8 cellular contexts compared by ENCODE assay signal in genomic region chr1:23591460-23592208, GRCh38. TPM values are rescaled to one million over a fixed set of nuclear protein-coding genes. Genes with fewer than 3 reads are reported as not detected.
DNase-seq lines count a peak whose midpoint lies in the region; ATAC-seq and TF ChIP-seq lines count a peak whose summit lies in the region.

No MANE protein-coding gene starts in this region.

- H3K9me3 Mint-ChIP-seq in activated CD8-positive, alpha-beta T cell treated with anti-CD3 and anti-CD28 coated beads, Interleukin-2, amount 10 ng/mL, durations not matched to agents 7 days and 5 days (ENCODE audit: insufficient read depth): no peaks in the 10 kb centered on the region
- H3K9me3 Mint-ChIP-seq in natural killer cell treated with Interleukin-12 subunit alpha and Interleukin-12 subunit beta and Interleukin-15 and Interleukin-18, amount 100 ng/mL, for 72 hours: no peaks in the 10 kb centered on the region

- H3K4me3 Mint-ChIP-seq in activated CD8-positive, alpha-beta T cell treated with anti-CD3 and anti-CD28 coated beads, Interleukin-2, amount 10 ng/mL, durations not matched to agents 7 days and 5 days: peak overlapping the region; percentile 43
- H3K4me3 Mint-ChIP-seq in natural killer cell treated with Interleukin-12 subunit alpha and Interleukin-12 subunit beta and Interleukin-15 and Interleukin-18, amount 100 ng/mL, for 72 hours: peak overlapping the region; percentile 46

- CTCF ChIA-PET in activated CD8-positive, alpha-beta T cell treated with anti-CD3 and anti-CD28 coated beads, Interleukin-2, amount 10 ng/mL, durations not matched to agents 7 days and 5 days (lab: Charles Lee): interaction anchor here (0.8 to 5.8 kb wide), 20 partner anchors 9 to 73 kb away, joined by 3 to 41 read pairs (median 6); partner anchors contain the start of gene ID3

- H3K36me3 Mint-ChIP-seq in activated CD8-positive, alpha-beta T cell treated with anti-CD3 and anti-CD28 coated beads, Interleukin-2, amount 10 ng/mL, durations not matched to agents 7 days and 5 days (ENCODE audit: low read depth): no peaks in the 10 kb centered on the region
- H3K36me3 Mint-ChIP-seq in natural killer cell treated with Interleukin-12 subunit alpha and Interleukin-12 subunit beta and Interleukin-15 and Interleukin-18, amount 100 ng/mL, for 72 hours: no peaks in the 10 kb centered on the region

- peak; percentile 57 for ATAC-seq in HG02970 (IDR thresholded peaks at IDR 0.05; ENCODE audit: low FRiP score, unreplicated experiment)
- peak; percentile 76 for ATAC-seq in activated CD8-positive, alpha-beta T cell treated with anti-CD3 and anti-CD28 coated beads, Interleukin-2, amount 10 ng/mL, durations not matched to agents 7 days and 5 days
- ATAC-seq in natural killer cell treated with Interleukin-12 subunit alpha and Interleukin-12 subunit beta and Interleukin-15 and Interleukin-18, amount 100 ng/mL, for 72 hours: peak; percentile 41 to 55
- ATAC-seq in GM19324 (IDR thresholded peaks at IDR 0.05; ENCODE audit: low FRiP score, unreplicated experiment): no peak

- H3K27me3 Mint-ChIP-seq in activated CD8-positive, alpha-beta T cell treated with anti-CD3 and anti-CD28 coated beads, Interleukin-2, amount 10 ng/mL, durations not matched to agents 7 days and 5 days (ENCODE audit: low read depth): no peaks in the 10 kb centered on the region
- peaks cover 0 to 7% of the 10 kb centered on the region in 2 donors for H3K27me3 Mint-ChIP-seq in natural killer cell treated with Interleukin-12 subunit alpha and Interleukin-12 subunit beta and Interleukin-15 and Interleukin-18, amount 100 ng/mL, for 72 hours

- POLR2A ChIA-PET in activated CD8-positive, alpha-beta T cell treated with anti-CD3 and anti-CD28 coated beads, Interleukin-2, amount 10 ng/mL, durations not matched to agents 7 days and 5 days (lab: Charles Lee): interaction anchor here (0.6 to 5.6 kb wide), 16 partner anchors 9 to 43 kb away, joined by 3 to 69 read pairs (median 4); partner anchors contain the start of gene ID3

- peaks cover 78% of the 10 kb centered on the region for H3K4me1 Mint-ChIP-seq in activated CD8-positive, alpha-beta T cell treated with anti-CD3 and anti-CD28 coated beads, Interleukin-2, amount 10 ng/mL, durations not matched to agents 7 days and 5 days (ENCODE audit: low read depth)
- peaks cover 12 to 15% of the 10 kb centered on the region in 2 donors for H3K4me1 Mint-ChIP-seq in natural killer cell treated with Interleukin-12 subunit alpha and Interleukin-12 subunit beta and Interleukin-15 and Interleukin-18, amount 100 ng/mL, for 72 hours (ENCODE audit: low read depth in 2 of 2)

- DNase-seq in GM13976 (ENCODE audit: low spot score) (peak; percentile 81), NCI-H2081 (lab: John Stamatoyannopoulos, UW) (no peak), cerebellum (ENCODE audit: low spot score) (no peak), SW480 (ENCODE audit: low spot score) (no peak)
- DNase-seq in activated CD8-positive, alpha-beta T cell treated with anti-CD3 and anti-CD28 coated beads, Interleukin-2, amount 10 ng/mL, durations not matched to agents 7 days and 5 days: peak; percentile 70
- DNase-seq in natural killer cell treated with Interleukin-12 subunit alpha and Interleukin-12 subunit beta and Interleukin-15 and Interleukin-18, amount 100 ng/mL, for 72 hours (ENCODE audit: low spot score): no peak

- in situ Hi-C loops in GM13976 (cut with MboI; ENCODE audit: low sequenced_read_pairs, unreplicated experiment): no loop called here

- H3K27ac Mint-ChIP-seq in activated CD8-positive, alpha-beta T cell treated with anti-CD3 and anti-CD28 coated beads, Interleukin-2, amount 10 ng/mL, durations not matched to agents 7 days and 5 days: peak overlapping the region; percentile 91
- peak overlapping the region; percentile 6 to 18 for H3K27ac Mint-ChIP-seq in natural killer cell treated with Interleukin-12 subunit alpha and Interleukin-12 subunit beta and Interleukin-15 and Interleukin-18, amount 100 ng/mL, for 72 hours

- no peak for TF ChIP-seq CTCF in GM13976 (IDR thresholded peaks at IDR 0.05; ENCODE audit: borderline replicate concordance, control extremely low read depth, extremely low read depth, insufficient read depth, missing control alignments)

RNA-seq across cellular contexts. Expression of gene ID3, which starts 32.3 kb away (rescaled TPM):
- 10 to 100 TPM; 31.4 to 34.4 TPM for total RNA-seq in activated CD8-positive, alpha-beta T cell treated with anti-CD3 and anti-CD28 coated beads, Interleukin-2, amount 10 ng/mL, durations not matched to agents 7 days and 5 days
- total RNA-seq in natural killer cell treated with Interleukin-12 subunit alpha and Interleukin-12 subunit beta and Interleukin-15 and Interleukin-18, amount 100 ng/mL, for 72 hours: 1 to 10 TPM; 2.6 to 5.0 TPM
- 33.6 TPM for total RNA-seq in cerebellum

Comparison
In these comparisons a context has a peak if more than half of its experiments do, and no peak if none do; other contexts are left out.
1. DNase-seq: peak in GM13976 (single experiment) and activated CD8-positive, alpha-beta T cell treated with anti-CD3 and anti-CD28 coated beads, Interleukin-2, amount 10 ng/mL, durations not matched to agents 7 days and 5 days (single experiment); none in natural killer cell treated with Interleukin-12 subunit alpha and Interleukin-12 subunit beta and Interleukin-15 and Interleukin-18, amount 100 ng/mL, for 72 hours (single experiment), NCI-H2081 (0 of 2), cerebellum (single experiment) and SW480 (single experiment).